In the genomic region with DNA sequence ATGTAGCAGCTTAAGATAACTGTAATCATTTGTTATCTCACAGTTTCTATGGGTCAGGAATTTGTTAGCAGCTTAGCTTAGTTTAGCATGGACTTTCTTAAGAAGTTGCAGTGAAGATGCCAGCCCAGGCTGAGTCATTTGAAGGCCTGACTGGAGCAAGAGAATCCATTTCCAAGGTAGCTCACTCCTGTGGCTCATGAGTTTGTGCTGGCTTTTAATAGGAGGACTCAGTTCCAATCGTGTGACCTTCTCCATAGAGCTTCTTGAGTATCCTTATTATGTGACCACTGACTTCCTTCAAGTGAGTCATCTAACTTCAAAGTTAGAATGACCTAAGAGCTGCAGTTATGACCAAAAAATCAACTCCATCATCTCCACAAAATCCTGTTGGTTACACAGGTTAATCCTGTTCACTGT, we compare ENCODE assay signal across 10 cellular contexts.
DNase-seq lines count a peak whose midpoint lies in the region; ATAC-seq and TF ChIP-seq lines count a peak whose summit lies in the region.
"Had no signal": no experiment of that assay in that cellular context is flagged by ENCODE, and none has a peak within 500 bp of the region (broad histone marks: within the 10 kb centered on the region; RNA-seq: fewer than 3 reads in every experiment).

No MANE protein-coding gene starts in this region.

- peak overlapping the region in 3 of 5 donors; percentile 12 to 100 (median 99) for H3K4me3 ChIP-seq in subcutaneous abdominal adipose tissue (ENCODE audit: low read depth in 1 of 5, low read length in 5 of 5)

- H3K4me1 ChIP-seq in subcutaneous abdominal adipose tissue (ENCODE audit: control insufficient read depth in 5 of 5, insufficient read depth in 5 of 5, low read length in 5 of 5), result peaks cover 0 to 69% (median 59%) of the 10 kb centered on the region in 5 donors

- H3K27me3 ChIP-seq in subcutaneous abdominal adipose tissue (ENCODE audit: control insufficient read depth in 5 of 5, insufficient read depth in 4 of 5, low read length in 5 of 5), result no peaks in the 10 kb centered on the region

- peaks cover 17 to 27% (median 21%) of the 10 kb centered on the region in 5 donors for H3K36me3 ChIP-seq in subcutaneous abdominal adipose tissue (ENCODE audit: control insufficient read depth in 5 of 5, insufficient read depth in 5 of 5, low read length in 5 of 5)

- no peak for TF ChIP-seq POLR2A in erythroblast (IDR thresholded peaks at IDR 0.05; ENCODE audit: low read length)

- H3K9ac ChIP-seq in subcutaneous abdominal adipose tissue (ENCODE audit: low read length in 5 of 5), result peak overlapping the region in 2 of 5 donors; percentile 70 to 88

- no peak for ATAC-seq in GM19397 (IDR thresholded peaks at IDR 0.05; ENCODE audit: unreplicated experiment)
- no peak for ATAC-seq in HG03045 (IDR thresholded peaks at IDR 0.05; ENCODE audit: unreplicated experiment)
- ATAC-seq: activated CD4-positive, CD25-positive, alpha-beta regulatory T cell treated with anti-CD3 and anti-CD28 coated beads, Interleukin-2, amount 50 U/mL, for 24 hours had no signal

- H3K27ac ChIP-seq in subcutaneous abdominal adipose tissue (ENCODE audit: low read depth, low read length), result peak overlapping the region; percentile 74

- peak; percentile 14 for DNase-seq in stimulated activated CD4-positive, alpha-beta T cell treated with anti-CD3 and anti-CD28 coated beads, Interleukin-1b, Interleukin-23, amount 100 ng/mL, for 48 hours
- no peak for DNase-seq in stimulated activated CD4-positive, alpha-beta T cell treated with anti-CD3 and anti-CD28 coated beads, Interleukin-4, amount 100 ng/mL, for 4 hours
- DNase-seq in NOMO-1 treated with DMSO at 0.1 percent for 48 hours (lab: John Stamatoyannopoulos, UW; ENCODE audit: unreplicated experiment) (peak; percentile 50), erythroblast (lab: John Stamatoyannopoulos, UW) (peak; percentile 37 to 41), NCI-H446 (lab: John Stamatoyannopoulos, UW) (no peak)
- DNase-seq: nephron progenitor cell had no signal

- no peaks in the 10 kb centered on the region for H3K9me3 ChIP-seq in subcutaneous abdominal adipose tissue (ENCODE audit: control insufficient read depth in 5 of 5, low read length in 5 of 5)

Comparison
In these comparisons a context has a peak if more than half of its experiments do, and no peak if none do; other contexts are left out.
1. DNase-seq: peak in stimulated activated CD4-positive, alpha-beta T cell treated with anti-CD3 and anti-CD28 coated beads, Interleukin-1b, Interleukin-23, amount 100 ng/mL, for 48 hours (single experiment), NOMO-1 treated with DMSO at 0.1 percent for 48 hours (single experiment) and erythroblast (2 of 2); none in stimulated activated CD4-positive, alpha-beta T cell treated with anti-CD3 and anti-CD28 coated beads, Interleukin-4, amount 100 ng/mL, for 4 hours (0 of 2) and NCI-H446 (0 of 2).